Comparison of ENCODE assay signal across 33 cellular contexts in the genomic region with DNA sequence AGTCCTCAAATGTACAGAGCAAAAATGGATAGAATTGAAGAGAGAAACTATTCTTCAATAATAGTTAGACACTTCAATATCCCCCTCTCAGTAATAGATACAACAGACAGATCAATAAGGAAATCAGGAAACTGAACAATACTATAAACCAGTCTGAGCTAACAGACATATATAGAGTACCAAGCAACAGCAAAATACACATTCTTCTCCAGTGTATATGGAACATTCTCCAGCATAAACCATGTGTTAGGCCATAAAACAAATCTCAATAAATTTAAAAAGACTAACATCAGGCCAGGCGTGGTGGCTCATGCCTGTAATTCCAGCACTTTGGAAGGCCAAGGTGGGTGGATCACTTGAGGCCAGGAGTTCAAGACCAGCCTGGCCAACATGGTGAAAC.
"Had no signal": no experiment of that assay in that cellular context is flagged by ENCODE, and none has a peak within 500 bp of the region (broad histone marks: within the 10 kb centered on the region; RNA-seq: fewer than 3 reads in every experiment).

No MANE protein-coding gene starts in this region.

- DNase-seq: Karpas-422, Kasumi-1, MG63, MM.1S, MV-4-11, NCI-H1048, NCI-H1092, NCI-H1092 treated with DMSO at 0.1 percent for 48 hours, NCI-H1105, NCI-H1105 treated with DMSO at 0.1 percent for 48 hours, NCI-H1417, NCI-H1417 treated with DMSO at 0.1 percent for 48 hours, NCI-H1436, NCI-H1436 treated with DMSO at 0.1 percent for 48 hours, NCI-H146, NCI-H1694, NCI-H1694 treated with DMSO at 0.1 percent for 48 hours, NCI-H187, NCI-H187 treated with DMSO at 0.1 percent for 48 hours, NCI-H1930, NCI-H2029, NCI-H2029 treated with DMSO at 0.1 percent for 48 hours, NCI-H2081, NCI-H2081 treated with DMSO at 0.1 percent for 48 hours, NCI-H2107, NCI-H2171, NCI-H2171 treated with DMSO at 0.1 percent for 48 hours, NCI-H2227 treated with DMSO at 0.1 percent for 48 hours, NCI-H226, NCI-H345, NCI-H446, NCI-H446 treated with DMSO at 0.1 percent for 48 hours, NCI-H510A had no signal

- H3K4me3 ChIP-seq: MG63 had no signal

- H3K9me3 ChIP-seq: MG63 had no signal

- H3K36me3 ChIP-seq: MG63 had no signal
